14 cellular contexts compared by ENCODE assay signal in genomic region chr9:5178126-5178805, GRCh38. TPM values are rescaled to one million over a fixed set of nuclear protein-coding genes. Genes with fewer than 3 reads are reported as not detected.
A peak's percentile ranks its signal among the peaks of the same experiment; 100 is the strongest.
DNase-seq lines count a peak whose midpoint lies in the region; TF ChIP-seq lines count a peak whose summit lies in the region.
"Had no signal": no experiment of that assay in that cellular context is flagged by ENCODE, and none has a peak within 500 bp of the region (broad histone marks: within the 10 kb centered on the region; RNA-seq: fewer than 3 reads in every experiment).

No MANE protein-coding gene starts in this region.

- TF ChIP-seq CTCF in nephron progenitor cell (IDR thresholded peaks at IDR 0.05) = no peak

- peaks cover 17% of the 10 kb centered on the region for H3K9me3 Mint-ChIP-seq in activated naive CD8-positive, alpha-beta T cell treated with anti-CD3 and anti-CD28 coated beads for 36 hours
- H3K9me3 Mint-ChIP-seq in nephron progenitor cell = peaks cover 30% of the 10 kb centered on the region

- peaks cover 4% of the 10 kb centered on the region for H3K36me3 Mint-ChIP-seq in activated naive CD8-positive, alpha-beta T cell treated with anti-CD3 and anti-CD28 coated beads for 36 hours
- no peaks in the 10 kb centered on the region for H3K36me3 Mint-ChIP-seq in nephron progenitor cell (ENCODE audit: low read depth)

- H3K4me1 Mint-ChIP-seq in activated naive CD8-positive, alpha-beta T cell treated with anti-CD3 and anti-CD28 coated beads for 36 hours = peaks cover 18% of the 10 kb centered on the region
- H3K4me1 Mint-ChIP-seq in nephron progenitor cell = no peaks in the 10 kb centered on the region

- no peaks in the 10 kb centered on the region for H3K27me3 Mint-ChIP-seq in activated naive CD8-positive, alpha-beta T cell treated with anti-CD3 and anti-CD28 coated beads for 36 hours
- no peaks in the 10 kb centered on the region for H3K27me3 Mint-ChIP-seq in nephron progenitor cell (ENCODE audit: low read depth, poor library complexity)

- DNase-seq in activated T-cell treated with anti-CD3 and anti-CD28 coated beads, Interleukin-2, amount 50 U/mL, for 1 hour = peak; percentile 29
- DNase-seq in activated T-cell treated with anti-CD3 and anti-CD28 coated beads for 4 hours (no peak), RPMI7951 (ENCODE audit: low read depth) (peak; percentile 6), nephron progenitor cell (no peak), NCI-H345 treated with DMSO at 0.1 percent for 48 hours (lab: John Stamatoyannopoulos, UW; ENCODE audit: unreplicated experiment) (no peak), hippocampal formation (lab: John Stamatoyannopoulos, UW) (no peak), EL (no peak)
- peak; percentile 24 for DNase-seq in activated naive CD8-positive, alpha-beta T cell treated with anti-CD3 and anti-CD28 coated beads for 36 hours
- DNase-seq: ACHN, foreskin fibroblast, NCI-H1092 treated with DMSO at 0.1 percent for 48 hours had no signal

- H3K27ac Mint-ChIP-seq in activated naive CD8-positive, alpha-beta T cell treated with anti-CD3 and anti-CD28 coated beads for 36 hours = peak overlapping the region; percentile 3
- peak overlapping the region; percentile 59 for H3K27ac Mint-ChIP-seq in nephron progenitor cell

- no peak overlapping the region for H3K4me3 Mint-ChIP-seq in activated naive CD8-positive, alpha-beta T cell treated with anti-CD3 and anti-CD28 coated beads for 36 hours
- no peak overlapping the region for H3K4me3 Mint-ChIP-seq in nephron progenitor cell

RNA-seq across cellular contexts. Expression of gene INSL6, which starts 7.2 kb away (rescaled TPM):
- not detected in 2 replicates for total RNA-seq in RPMI7951 (2014; rRNA removed; shearing (Covaris generic))
- not detected for total RNA-seq in activated naive CD8-positive, alpha-beta T cell treated with anti-CD3 and anti-CD28 coated beads for 36 hours
- total RNA-seq: ascending aorta, right atrium auricular region, subcutaneous adipose tissue had no signal

RNA-seq across cellular contexts. Expression of gene INSL4, which starts 53.0 kb away (rescaled TPM):
- not detected in 2 replicates for total RNA-seq in RPMI7951 (2014; rRNA removed; shearing (Covaris generic))
- not detected for total RNA-seq in activated naive CD8-positive, alpha-beta T cell treated with anti-CD3 and anti-CD28 coated beads for 36 hours
- total RNA-seq: ascending aorta, right atrium auricular region, subcutaneous adipose tissue had no signal

Comparison
In these comparisons a context has a peak if more than half of its experiments do, and no peak if none do; other contexts are left out.
1. DNase-seq: peak in activated T-cell treated with anti-CD3 and anti-CD28 coated beads, Interleukin-2, amount 50 U/mL, for 1 hour (single experiment), RPMI7951 (single experiment) and activated naive CD8-positive, alpha-beta T cell treated with anti-CD3 and anti-CD28 coated beads for 36 hours (single experiment); none in activated T-cell treated with anti-CD3 and anti-CD28 coated beads for 4 hours (single experiment), nephron progenitor cell (single experiment), NCI-H345 treated with DMSO at 0.1 percent for 48 hours (single experiment), hippocampal formation (0 of 2) and EL (single experiment).